12 cellular contexts compared by ENCODE assay signal in genomic region chr22:22397292-22397870, GRCh38.
DNase-seq lines count a peak whose midpoint lies in the region; ATAC-seq, FAIRE-seq and TF ChIP-seq lines count a peak whose summit lies in the region.
"Had no signal": no experiment of that assay in that cellular context is flagged by ENCODE, and none has a peak within 500 bp of the region (broad histone marks: within the 10 kb centered on the region; RNA-seq: fewer than 3 reads in every experiment).

No MANE protein-coding gene starts in this region.

- H3K27me3 ChIP-seq in SK-N-SH (ENCODE audit: insufficient read depth): no peaks in the 10 kb centered on the region; the same call in 1 of the 2 replicates
- peaks cover 0 to 31% of the 10 kb centered on the region in 2 experiments; a peak in 3 of 5 replicates for H3K27me3 ChIP-seq in K562 (ENCODE audit: control insufficient read depth in 2 of 2, insufficient read depth in 2 of 2, low read length in 2 of 2)
- H3K27me3 ChIP-seq in hepatocyte: peaks cover 8% of the 10 kb centered on the region

- DNase-seq in SK-N-SH: no peak
- DNase-seq in K562 (ENCODE audit: extremely low read depth in 1 of 4, low spot score in 3 of 4): peak; percentile 37 to 58 (median 49)
- DNase-seq in kidney tubule cell (ENCODE audit: low spot score): peak; percentile 89
- DNase-seq in urothelium cell line (ENCODE audit: low spot score): peak; percentile 69
- DNase-seq in hepatocyte (ENCODE audit: low spot score): no peak
- DNase-seq: activated CD8-positive, alpha-beta memory T cell treated with anti-CD3 and anti-CD28 coated beads, Interleukin-2, amount 50 U/mL, for 48 hours; CD8-positive, alpha-beta T cell; H9; NCI-H1436 treated with DMSO at 0.1 percent for 48 hours had no signal

- no peak for TF ChIP-seq POLR2A in K562 (conservative IDR thresholded peaks at IDR 0.05)

- H4K20me1 ChIP-seq in SK-N-SH (ENCODE audit: insufficient read depth) (no peaks in the 10 kb centered on the region), K562 (replicated peaks; ENCODE audit: control insufficient read depth, insufficient read depth, low read length) (0 out of 2 replicates have a peak, but pooled peaks cover 11% of the 10 kb centered on the region), hepatocyte (ENCODE audit: insufficient read depth, poor library complexity, severe bottlenecking) (no peaks in the 10 kb centered on the region)

- H2AFZ ChIP-seq in SK-N-SH (ENCODE audit: low read depth): no peak overlapping the region
- no peak overlapping the region for H2AFZ ChIP-seq in K562 (ENCODE audit: low read depth, low read length)
- H2AFZ ChIP-seq in hepatocyte: no peak overlapping the region

- intact Hi-C loops in K562 (cut with micrococcal nuclease): no loop called here

- CTCF ChIA-PET in SK-N-SH (lab: Yijun Ruan, JAX): interaction anchor here (0.9 to 2.5 kb wide), 5 partner anchors 12 to 66 kb away, joined by 4 to 12 read pairs (median 4); no protein-coding TSS in a partner anchor
- CTCF ChIA-PET in K562 (lab: Yijun Ruan, JAX; ENCODE audit: low intra/inter-chr PET ratio): interaction anchor here (0.6 kb wide), 1 partner anchor 40 kb away, joined by 3 read pairs; no protein-coding TSS in a partner anchor

- peaks cover 4% of the 10 kb centered on the region for H3K9me1 ChIP-seq in K562 (ENCODE audit: control insufficient read depth, insufficient read depth, low read length)

- POLR2A ChIA-PET in SK-N-SH (lab: Yijun Ruan, JAX): interaction anchor here (1.3 kb wide), 1 partner anchor 48 kb away, joined by 3 read pairs; no protein-coding TSS in a partner anchor
- POLR2A ChIA-PET in K562 (lab: Yijun Ruan, JAX): interaction anchor here (0.8 to 2.7 kb wide), 8 partner anchors 9 to 395 kb away, joined by 3 to 21 read pairs (median 3); no protein-coding TSS in a partner anchor

- H3K79me2 ChIP-seq in SK-N-SH (ENCODE audit: insufficient read depth) (no peaks in the 10 kb centered on the region), K562 (ENCODE audit: control insufficient read depth, insufficient read depth, low read length) (no peaks in the 10 kb centered on the region), hepatocyte (no peaks in the 10 kb centered on the region)

- TF ChIP-seq CTCF in SK-N-SH (IDR thresholded peaks at IDR 0.05) (no peak; the same call in 1 of the 2 replicates), K562 (IDR thresholded peaks at IDR 0.05 in 2 of 3, conservative IDR thresholded peaks at IDR 0.05 in 1 of 3; ENCODE audit: insufficient read depth in 2 of 3, low read depth in 1 of 3, low read length in 3 of 3) (peak; percentile 62 to 65 (median 63)), hepatocyte (IDR thresholded peaks at IDR 0.05; ENCODE audit: poor library complexity) (no peak)

- TF ChIP-seq RAD21 in SK-N-SH (IDR thresholded peaks at IDR 0.05; ENCODE audit: low read length): no peak
- peak in 1 of 2 experiments; percentile 46; a peak in 2 of 4 replicates for TF ChIP-seq RAD21 in K562 (CRISPR knock-in tag; conservative IDR thresholded peaks at IDR 0.05 in 1 of 2, IDR thresholded peaks at IDR 0.05 in 1 of 2)

- TF ChIP-seq EP300 in SK-N-SH (IDR thresholded peaks at IDR 0.05; ENCODE audit: borderline replicate concordance in 1 of 2, low read depth in 1 of 2, low read length in 1 of 2): no peak
- TF ChIP-seq EP300 in K562 (IDR thresholded peaks at IDR 0.05; ENCODE audit: low read length): no peak

- no peak overlapping the region for H3K4me3 ChIP-seq in SK-N-SH (ENCODE audit: low read depth in 2 of 2, low read length in 1 of 2)
- no peak overlapping the region for H3K4me3 ChIP-seq in K562
- H3K4me3 ChIP-seq in hepatocyte: no peak overlapping the region

- H3K9me2 ChIP-seq in SK-N-SH (no peaks in the 10 kb centered on the region), hepatocyte (replicated peaks; ENCODE audit: insufficient read depth) (no peaks in the 10 kb centered on the region)

- in situ Hi-C loops in K562 (cut with MboI): no loop called here

- BruUV-seq in K562 (replicated peaks; lab: Mats Ljungman, UMichigan): no TSS peak

- no peak overlapping the region for H3K27ac ChIP-seq in SK-N-SH (ENCODE audit: low read depth in 2 of 2, low read length in 1 of 2)
- H3K27ac ChIP-seq in K562 (ENCODE audit: extremely low read depth, low read depth, low read length): no peak overlapping the region
- H3K27ac ChIP-seq in hepatocyte: no peak overlapping the region

- no peaks in the 10 kb centered on the region for H3F3A ChIP-seq in SK-N-SH (replicated peaks; ENCODE audit: insufficient read depth)

- FAIRE-seq in K562 (lab: Jason Lieb, UNC): no peak
- peak; percentile 74 for FAIRE-seq in urothelium cell line (lab: Jason Lieb, UNC)

- H3K4me2 ChIP-seq in SK-N-SH: no peak overlapping the region
- no peak overlapping the region for H3K4me2 ChIP-seq in K562 (ENCODE audit: insufficient read depth, low read length)
- no peak overlapping the region for H3K4me2 ChIP-seq in hepatocyte

- H3K4me1 ChIP-seq in SK-N-SH (ENCODE audit: control insufficient read depth in 1 of 2, insufficient read depth in 2 of 2, low read depth in 1 of 2, low read length in 1 of 2): peaks cover 0 to 4% of the 10 kb centered on the region in 2 experiments; a peak in 1 of 4 replicates
- no peaks in the 10 kb centered on the region for H3K4me1 ChIP-seq in K562 (replicated peaks in 1 of 2; ENCODE audit: control insufficient read depth in 2 of 2, insufficient read depth in 2 of 2, low read length in 2 of 2)
- no peaks in the 10 kb centered on the region for H3K4me1 ChIP-seq in hepatocyte (ENCODE audit: insufficient read depth)

- no peaks in the 10 kb centered on the region for H3K36me3 ChIP-seq in SK-N-SH (replicated peaks in 1 of 2; ENCODE audit: control insufficient read depth in 1 of 2, insufficient read depth in 2 of 2, low read length in 1 of 2)
- H3K36me3 ChIP-seq in K562 (ENCODE audit: control insufficient read depth, insufficient read depth, low read length): no peaks in the 10 kb centered on the region
- no peaks in the 10 kb centered on the region for H3K36me3 ChIP-seq in hepatocyte (replicated peaks; ENCODE audit: insufficient read depth, low read depth)

- H3K9me3 ChIP-seq in SK-N-SH (peaks cover 6% of the 10 kb centered on the region; the same call in 1 of the 2 replicates), K562 (replicated peaks; ENCODE audit: control insufficient read depth, insufficient read depth, low read depth, low read length) (no peaks in the 10 kb centered on the region), hepatocyte (ENCODE audit: low read depth) (no peaks in the 10 kb centered on the region)

- ATAC-seq in SK-N-SH treated with all-trans-retinoic acid at 6 μM for 48 hours: peak; percentile 40; the same call in 2 of the 3 replicates
- peak; percentile 78 for ATAC-seq in K562
- no peak for ATAC-seq in GM19455 (IDR thresholded peaks at IDR 0.05; ENCODE audit: unreplicated experiment)
- ATAC-seq in GM21423 (IDR thresholded peaks at IDR 0.05; ENCODE audit: unreplicated experiment): no peak
- ATAC-seq: CD8-positive, alpha-beta T cell had no signal

- no peak overlapping the region for H3K9ac ChIP-seq in SK-N-SH
- H3K9ac ChIP-seq in K562 (ENCODE audit: insufficient read depth in 1 of 2, low read depth in 2 of 2, low read length in 2 of 2): no peak overlapping the region

- WGBS in SK-N-SH (ENCODE audit: low lambda C conversion rate): 18% methylated on average over 6 of the region's 6 CpGs
- under 1% methylated on average over 6 of the region's 6 CpGs for WGBS in K562 (ENCODE audit: insufficient coverage, low coverage, missing lambda C conversion rate)
- WGBS in hepatocyte (ENCODE audit: low lambda C conversion rate, missing lambda C conversion rate): 42% methylated on average over 6 of the region's 6 CpGs

TF ChIP-seq in SK-N-SH, 30 proteins besides CTCF, POLR2A, EP300 and RAD21 (continues in another document):
- no peak for TF ChIP-seq GABPA (IDR thresholded peaks at IDR 0.05; ENCODE audit: low read depth)
- no peak for TF ChIP-seq FOXJ3 (CRISPR knock-in tag; IDR thresholded peaks at IDR 0.05)
- no peak for TF ChIP-seq USF2 (IDR thresholded peaks at IDR 0.05; ENCODE audit: borderline replicate concordance, low read depth, low read length)
- TF ChIP-seq SIN3A (IDR thresholded peaks at IDR 0.05; ENCODE audit: borderline replicate concordance, low read depth, low read length): no peak

TF ChIP-seq in K562, 482 proteins besides CTCF, POLR2A, EP300 and RAD21 (continues in another document):
- TF ChIP-seq ZKSCAN1 (IDR thresholded peaks at IDR 0.05; ENCODE audit: low read depth, low read length) (no peak), ELF1 (tag; IDR thresholded peaks at IDR 0.05) (no peak), HMGN3 (IDR thresholded peaks at IDR 0.05; ENCODE audit: borderline replicate concordance, extremely low read depth, insufficient read length, low read depth, low read length) (no peak), ZNF165 (CRISPR knock-in tag; IDR thresholded peaks at IDR 0.05; ENCODE audit: borderline replicate concordance) (no peak), ZNF740 (CRISPR knock-in tag; IDR thresholded peaks at IDR 0.05) (no peak), ZNF740 (tag; IDR thresholded peaks at IDR 0.05) (0 out of 4 replicates have a peak, but pooled peaks of 1 of the 2 experiments have one; percentile 24), CREB3 (tag; conservative IDR thresholded peaks at IDR 0.05; ENCODE audit: low read depth) (no peak), ATF3 (IDR thresholded peaks at IDR 0.05) (no peak), ATF3 (CRISPR knock-in tag; conservative IDR thresholded peaks at IDR 0.05) (no peak), SUPT5H (IDR thresholded peaks at IDR 0.05) (no peak)

Comparison
In these comparisons a context has a peak if more than half of its experiments do, and no peak if none do; other contexts are left out.
1. ATAC-seq: peak in SK-N-SH treated with all-trans-retinoic acid at 6 μM for 48 hours (single experiment) and K562 (single experiment); none in GM19455 (single experiment) and GM21423 (single experiment).
2. DNase-seq: peak in K562 (4 of 4), kidney tubule cell (single experiment) and urothelium cell line (single experiment); none in SK-N-SH (single experiment) and hepatocyte (single experiment).
3. CTCF ChIP-seq: peak in K562 (3 of 3); none in SK-N-SH (single experiment) and hepatocyte (single experiment).